In the genomic region with DNA sequence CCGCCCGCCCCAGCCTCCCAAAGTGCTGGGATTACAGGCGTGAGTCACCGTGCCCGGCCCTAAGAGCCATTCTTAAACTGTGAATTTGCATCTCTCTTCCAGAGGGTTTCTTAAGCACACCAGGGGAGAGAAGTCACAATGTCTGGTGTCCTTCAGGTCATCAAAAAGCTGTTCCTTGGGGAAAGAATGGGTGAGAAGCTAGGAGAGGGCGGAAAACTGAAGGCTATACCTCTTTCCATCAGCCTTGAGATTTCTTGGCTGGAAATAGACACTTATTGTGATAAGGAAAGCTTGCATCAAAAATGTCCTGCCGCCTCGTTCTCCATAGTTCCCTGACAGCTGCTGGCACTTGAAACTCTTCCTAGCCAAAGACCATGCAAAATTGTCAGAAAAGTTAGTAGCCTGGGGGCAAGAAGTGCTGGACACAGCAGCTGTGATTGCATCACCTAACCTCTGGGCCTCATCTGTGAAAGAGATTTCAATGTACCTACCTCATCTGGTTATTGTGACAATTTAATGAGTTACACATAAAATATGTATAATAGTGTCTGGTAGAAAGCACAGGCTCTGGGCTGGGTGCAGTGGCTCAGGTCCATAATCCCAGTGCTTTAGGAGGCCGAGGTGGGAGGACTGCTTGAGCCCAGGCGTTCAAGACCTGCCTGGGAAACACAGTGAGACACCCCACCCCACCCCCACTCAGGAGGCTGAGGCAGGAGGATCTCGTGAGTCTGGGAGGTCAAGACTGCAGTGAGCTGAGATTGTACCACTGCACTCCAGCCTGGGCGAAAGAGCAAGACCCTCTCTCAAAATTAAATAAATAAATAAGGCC, we compare ENCODE assay signal across 9 cellular contexts. TPM values are rescaled to one million over a fixed set of nuclear protein-coding genes. Genes with fewer than 3 reads are reported as not detected.
A peak's percentile ranks its signal among the peaks of the same experiment; 100 is the strongest.
DNase-seq lines count a peak whose midpoint lies in the region; ATAC-seq and TF ChIP-seq lines count a peak whose summit lies in the region.
"Had no signal": no experiment of that assay in that cellular context is flagged by ENCODE, and none has a peak within 500 bp of the region (broad histone marks: within the 10 kb centered on the region; RNA-seq: fewer than 3 reads in every experiment).

No MANE protein-coding gene starts in this region.

- H3K4me1 Mint-ChIP-seq in activated naive CD4-positive, alpha-beta T cell treated with anti-CD3 and anti-CD28 coated beads for 36 hours (ENCODE audit: low read depth): peaks cover 57% of the 10 kb centered on the region
- H3K4me1 Mint-ChIP-seq in type B pancreatic cell (ENCODE audit: unreplicated experiment): peaks cover 52% of the 10 kb centered on the region

- peaks cover 10% of the 10 kb centered on the region for H3K36me3 Mint-ChIP-seq in activated naive CD4-positive, alpha-beta T cell treated with anti-CD3 and anti-CD28 coated beads for 36 hours (ENCODE audit: low read depth)
- H3K36me3 Mint-ChIP-seq in activated naive CD4-positive, alpha-beta T cell treated with anti-CD3 and anti-CD28 coated beads, Interleukin-2, amount 50 U/mL, for 72 hours: peaks cover 9 to 17% of the 10 kb centered on the region in 2 donors
- peaks cover 10% of the 10 kb centered on the region for H3K36me3 Mint-ChIP-seq in type B pancreatic cell

- H3K27me3 Mint-ChIP-seq in activated naive CD4-positive, alpha-beta T cell treated with anti-CD3 and anti-CD28 coated beads for 36 hours (ENCODE audit: low read depth): peaks cover 6% of the 10 kb centered on the region
- peaks cover 17% of the 10 kb centered on the region for H3K27me3 Mint-ChIP-seq in type B pancreatic cell

- intact Hi-C loops in activated naive CD4-positive, alpha-beta T cell treated with anti-CD3 and anti-CD28 coated beads for 36 hours (cut with micrococcal nuclease): no loop called here

- no peak overlapping the region for H3K4me3 Mint-ChIP-seq in activated naive CD4-positive, alpha-beta T cell treated with anti-CD3 and anti-CD28 coated beads for 36 hours
- peak overlapping the region; percentile 68 for H3K4me3 Mint-ChIP-seq in type B pancreatic cell

- no peak overlapping the region for H3K4me3 ChIP-seq in fibroblast of pulmonary artery (replicated peaks; ENCODE audit: low read depth, low read length)

- peaks cover 2% of the 10 kb centered on the region for H3K9me3 Mint-ChIP-seq in activated naive CD4-positive, alpha-beta T cell treated with anti-CD3 and anti-CD28 coated beads for 36 hours
- no peaks in the 10 kb centered on the region for H3K9me3 Mint-ChIP-seq in activated naive CD4-positive, alpha-beta T cell treated with anti-CD3 and anti-CD28 coated beads, Interleukin-2, amount 50 U/mL, for 72 hours
- peaks cover 4% of the 10 kb centered on the region for H3K9me3 Mint-ChIP-seq in type B pancreatic cell

- ATAC-seq in activated naive CD4-positive, alpha-beta T cell treated with anti-CD3 and anti-CD28 coated beads, Interleukin-2, amount 50 U/mL, for 72 hours: no peak
- ATAC-seq in GM21786 (IDR thresholded peaks at IDR 0.05; ENCODE audit: unreplicated experiment): no peak
- ATAC-seq in HG02798 (IDR thresholded peaks at IDR 0.05; ENCODE audit: poor library complexity, unreplicated experiment): no peak
- ATAC-seq in HG02885 (IDR thresholded peaks at IDR 0.05; ENCODE audit: poor library complexity, unreplicated experiment): no peak

- CTCF ChIA-PET in activated naive CD4-positive, alpha-beta T cell treated with anti-CD3 and anti-CD28 coated beads for 36 hours (lab: Charles Lee): interaction anchor here (0.5 to 1.5 kb wide), 4 partner anchors 8 to 18 kb away, joined by 3 to 5 read pairs (median 4); no protein-coding TSS in a partner anchor

- no peak for TF ChIP-seq CTCF in fibroblast of pulmonary artery (IDR thresholded peaks at IDR 0.05; ENCODE audit: low read length, missing control alignments)
- no peak for TF ChIP-seq CTCF in type B pancreatic cell (conservative IDR thresholded peaks at IDR 0.05)

- no peak for DNase-seq in activated naive CD4-positive, alpha-beta T cell treated with anti-CD3 and anti-CD28 coated beads for 36 hours
- DNase-seq in activated naive CD4-positive, alpha-beta T cell treated with anti-CD3 and anti-CD28 coated beads, Interleukin-2, amount 50 U/mL, for 72 hours (ENCODE audit: low spot score in 2 of 2): no peak
- peak; percentile 95 for DNase-seq in RPMI7951 (ENCODE audit: low read depth)
- peak; percentile 77 for DNase-seq in fibroblast of pulmonary artery (ENCODE audit: low read depth)
- DNase-seq in type B pancreatic cell (ENCODE audit: extremely low spot score, unreplicated experiment): no peak
- DNase-seq: NCI-H526 had no signal

- H3K27ac Mint-ChIP-seq in activated naive CD4-positive, alpha-beta T cell treated with anti-CD3 and anti-CD28 coated beads for 36 hours: peak overlapping the region; percentile 39
- H3K27ac Mint-ChIP-seq in activated naive CD4-positive, alpha-beta T cell treated with anti-CD3 and anti-CD28 coated beads, Interleukin-2, amount 50 U/mL, for 72 hours: no peak overlapping the region
- H3K27ac Mint-ChIP-seq in type B pancreatic cell: peak overlapping the region; percentile 90

RNA-seq across cellular contexts. Expression of gene UBC, which starts 9.7 kb away (rescaled TPM):
- 1,000 to 10,000 TPM; 1,036 to 1,066 TPM for total RNA-seq in activated naive CD4-positive, alpha-beta T cell treated with anti-CD3 and anti-CD28 coated beads for 36 hours
- 100 to 1,000 TPM; 806 to 863 TPM for total RNA-seq in activated naive CD4-positive, alpha-beta T cell treated with anti-CD3 and anti-CD28 coated beads, Interleukin-2, amount 50 U/mL, for 72 hours
- 951 and 1,170 TPM in 2 replicates for total RNA-seq in RPMI7951 (2014; rRNA removed; shearing (Covaris generic))
- total RNA-seq in type B pancreatic cell (ENCODE audit: low replicate concordance): 761 and 1,411 TPM in 2 replicates

Comparison
In these comparisons a context has a peak if more than half of its experiments do, and no peak if none do; other contexts are left out.
1. H3K27ac Mint-ChIP-seq: peak in activated naive CD4-positive, alpha-beta T cell treated with anti-CD3 and anti-CD28 coated beads for 36 hours (single experiment) and type B pancreatic cell (single experiment); none in activated naive CD4-positive, alpha-beta T cell treated with anti-CD3 and anti-CD28 coated beads, Interleukin-2, amount 50 U/mL, for 72 hours (0 of 2).
2. DNase-seq: peak in RPMI7951 (single experiment) and fibroblast of pulmonary artery (single experiment); none in activated naive CD4-positive, alpha-beta T cell treated with anti-CD3 and anti-CD28 coated beads for 36 hours (single experiment), activated naive CD4-positive, alpha-beta T cell treated with anti-CD3 and anti-CD28 coated beads, Interleukin-2, amount 50 U/mL, for 72 hours (0 of 2) and type B pancreatic cell (single experiment).